ENCODE assay signal across 15 cellular contexts in the genomic region with DNA sequence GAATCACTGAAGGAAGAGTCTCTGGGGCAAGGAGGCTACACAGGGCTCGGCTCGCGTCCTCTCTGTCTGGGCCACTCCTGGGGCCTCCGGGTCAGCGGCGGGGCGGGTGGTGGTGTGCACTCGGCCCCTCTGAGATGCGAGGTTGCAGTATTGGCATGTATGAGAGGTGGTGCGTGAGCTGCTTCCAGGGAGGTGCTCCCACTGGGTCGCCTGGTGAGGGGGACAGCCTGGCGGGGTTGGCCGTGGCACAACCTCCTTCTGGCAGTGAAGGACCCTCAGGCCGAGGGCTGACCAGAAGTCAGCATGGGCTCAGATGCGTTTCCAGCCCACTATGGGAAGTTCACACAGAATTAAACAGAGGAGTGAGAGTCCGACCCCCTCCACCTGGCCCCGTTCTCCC. TPM values are rescaled to one million over a fixed set of nuclear protein-coding genes. Genes with fewer than 3 reads are reported as not detected.
DNase-seq lines count a peak whose midpoint lies in the region; ATAC-seq and TF ChIP-seq lines count a peak whose summit lies in the region.
"Had no signal": no experiment of that assay in that cellular context is flagged by ENCODE, and none has a peak within 500 bp of the region (broad histone marks: within the 10 kb centered on the region; RNA-seq: fewer than 3 reads in every experiment).

No MANE protein-coding gene starts in this region.

- H3K36me3 ChIP-seq in adrenal gland (replicated peaks in 1 of 2), result no peaks in the 10 kb centered on the region
- H3K36me3 ChIP-seq in right atrium auricular region, result no peaks in the 10 kb centered on the region
- no peaks in the 10 kb centered on the region for H3K36me3 ChIP-seq in gastrocnemius medialis
- H3K36me3 ChIP-seq in OCI-LY7 (ENCODE audit: insufficient read depth, low read length), result no peaks in the 10 kb centered on the region

- DNase-seq in Calu3 (no peak), adrenal gland (no peak), right atrium auricular region (ENCODE audit: low spot score) (no peak), gastrocnemius medialis (no peak), KG1 (lab: John Stamatoyannopoulos, UW) (no peak), OCI-LY7 (ENCODE audit: low spot score) (no peak)
- DNase-seq: activated CD4-positive, alpha-beta T cell treated with anti-CD3 and anti-CD28 coated beads for 48 hours; AML-193; caudate nucleus; DMS 273 treated with DMSO at 0.1 percent for 48 hours; NCI-H345; T-helper 2 cell had no signal

- H3K4me1 Mint-ChIP-seq in Calu3 (ENCODE audit: low read depth, unreplicated experiment), result peaks cover 30% of the 10 kb centered on the region

- 93 to 95% (median 94%) methylated on average over 12 to 17 of the region's 17 CpGs for WGBS in adrenal gland, 4 donors

- TF ChIP-seq POLR2A in adrenal gland (IDR thresholded peaks at IDR 0.05) (no peak), gastrocnemius medialis (IDR thresholded peaks at IDR 0.05) (no peak)

- BruUV-seq in Calu3 (replicated peaks; lab: Mats Ljungman, UMichigan), result no TSS peak
- BruUV-seq in OCI-LY7 (replicated peaks; lab: Mats Ljungman, UMichigan), result no TSS peak

- H3K27ac Mint-ChIP-seq in Calu3 (ENCODE audit: unreplicated experiment), result peak overlapping the region; percentile 41
- H3K27ac Mint-ChIP-seq: activated T-helper 2 cell treated with anti-CD3 and anti-CD28 coated beads, Interferon-gamma antibody, Interleukin-2, Interleukin-4, amounts not matched to agents 10 μg/mL and 5 μg/mL and 100 μg/mL, durations not matched to agents 14 hours and 24 hours and 36 hours had no signal

- H3K36me3 Mint-ChIP-seq in Calu3 (ENCODE audit: insufficient read depth, unreplicated experiment), result peaks cover 8% of the 10 kb centered on the region

- H4K20me1 ChIP-seq in OCI-LY7 (ENCODE audit: insufficient read depth, low read length), result no peaks in the 10 kb centered on the region

- H2AFZ ChIP-seq in OCI-LY7 (ENCODE audit: low read length), result no peak overlapping the region

- POLR2A ChIA-PET in OCI-LY7 (lab: Charles Lee), result no interaction called here

- H3K9me2 ChIP-seq in OCI-LY7 (ENCODE audit: insufficient read depth, low read length), result no peaks in the 10 kb centered on the region

- H3K4me1 ChIP-seq in adrenal gland (replicated peaks in 1 of 2), result peaks cover 28% of the 10 kb centered on the region in 2 donors
- H3K4me1 ChIP-seq in right atrium auricular region, result peaks cover 0 to 48% of the 10 kb centered on the region in 2 donors
- peaks cover 8 to 18% of the 10 kb centered on the region in 2 donors for H3K4me1 ChIP-seq in gastrocnemius medialis
- H3K4me1 ChIP-seq in OCI-LY7 (ENCODE audit: insufficient read depth, low read length, poor library complexity, severe bottlenecking), result no peaks in the 10 kb centered on the region

- no peak for TF ChIP-seq CTCF in Calu3 (IDR thresholded peaks at IDR 0.05; ENCODE audit: unreplicated experiment)
- TF ChIP-seq CTCF in adrenal gland (IDR thresholded peaks at IDR 0.05), result no peak
- TF ChIP-seq CTCF in right atrium auricular region (IDR thresholded peaks at IDR 0.05), result no peak
- no peak for TF ChIP-seq CTCF in gastrocnemius medialis (IDR thresholded peaks at IDR 0.05 in 4 of 5, conservative IDR thresholded peaks at IDR 0.05 in 1 of 5)
- TF ChIP-seq CTCF in OCI-LY7 (conservative IDR thresholded peaks at IDR 0.05; ENCODE audit: low read length), result no peak

- H3K79me2 ChIP-seq in OCI-LY7 (ENCODE audit: insufficient read depth, low read depth, low read length), result no peaks in the 10 kb centered on the region

- CTCF ChIA-PET in Calu3 (lab: Charles Lee) (no interaction called here), OCI-LY7 (lab: Charles Lee; ENCODE audit: unreplicated experiment) (no interaction called here)

- H3K9me3 Mint-ChIP-seq in Calu3 (ENCODE audit: low read depth, unreplicated experiment), result no peaks in the 10 kb centered on the region
- H3K9me3 Mint-ChIP-seq: activated T-helper 2 cell treated with anti-CD3 and anti-CD28 coated beads, Interferon-gamma antibody, Interleukin-2, Interleukin-4, amounts not matched to agents 10 μg/mL and 5 μg/mL and 100 μg/mL, durations not matched to agents 14 hours and 24 hours and 36 hours had no signal

- H3K27me3 Mint-ChIP-seq in Calu3 (ENCODE audit: unreplicated experiment), result no peaks in the 10 kb centered on the region

- no peak for ATAC-seq in gastrocnemius medialis
- ATAC-seq in HG03045 (IDR thresholded peaks at IDR 0.05; ENCODE audit: unreplicated experiment), result no peak
- ATAC-seq in HG03469 (IDR thresholded peaks at IDR 0.05; ENCODE audit: unreplicated experiment), result no peak

- H3K27ac ChIP-seq in adrenal gland, result peak overlapping the region in 3 of 5 donors; percentile 38 to 76 (median 75)
- peak overlapping the region; percentile 94 to 96 for H3K27ac ChIP-seq in right atrium auricular region
- H3K27ac ChIP-seq in gastrocnemius medialis, result peak overlapping the region; percentile 41 to 86 (median 71)
- H3K27ac ChIP-seq in OCI-LY7 (ENCODE audit: low read depth, low read length, poor library complexity, severe bottlenecking), result no peak overlapping the region

- H3K4me2 ChIP-seq in OCI-LY7 (ENCODE audit: low read length), result no peak overlapping the region

- no peak overlapping the region for H3K4me3 ChIP-seq in adrenal gland
- no peak overlapping the region for H3K4me3 ChIP-seq in right atrium auricular region
- H3K4me3 ChIP-seq in gastrocnemius medialis, result no peak overlapping the region
- no peak overlapping the region for H3K4me3 ChIP-seq in OCI-LY7 (ENCODE audit: low read depth, low read length, poor library complexity, severe bottlenecking)

- H3K27me3 ChIP-seq in adrenal gland (no peaks in the 10 kb centered on the region), right atrium auricular region (no peaks in the 10 kb centered on the region), gastrocnemius medialis (peaks cover 0 to 11% (median 5%) of the 10 kb centered on the region in 3 donors)

- intact Hi-C loops in Calu3 (cut with micrococcal nuclease; ENCODE audit: unreplicated experiment), result no loop called here
- intact Hi-C loops in adrenal gland (cut with DNase I), result no loop called here
- intact Hi-C loops in gastrocnemius medialis (cut with DNase I; ENCODE audit: low total_unique reads), result no loop called here
- intact Hi-C loops in OCI-LY7 (cut with micrococcal nuclease; ENCODE audit: unreplicated experiment), result no loop called here

- H3K9me3 ChIP-seq in adrenal gland (replicated peaks in 1 of 3) (no peaks in the 10 kb centered on the region), right atrium auricular region (no peaks in the 10 kb centered on the region), gastrocnemius medialis (no peaks in the 10 kb centered on the region), OCI-LY7 (ENCODE audit: low read length) (no peaks in the 10 kb centered on the region)

- H3K4me3 Mint-ChIP-seq in Calu3 (ENCODE audit: low read depth, unreplicated experiment), result no peak overlapping the region

- in situ Hi-C loops in gastrocnemius medialis (cut with MboI; ENCODE audit: low sequenced_read_pairs in 4 of 4), result no loop called here

RNA-seq across cellular contexts. Expression of gene COL18A1, which starts 38.5 kb away (rescaled TPM):
- total RNA-seq in Calu3 (2022) (54.5 and 82.9 TPM in 2 replicates), adrenal gland (100 to 1,000 TPM in 7 of 8 donors, 10 to 100 TPM in 1; 92.9 to 244 (median 141) TPM), right atrium auricular region (100 to 1,000 TPM; 117 to 134 TPM), gastrocnemius medialis (10 to 100 TPM; 16.4 to 42.2 (median 20.7) TPM), OCI-LY7 (2022) (0.18 and 0.23 TPM in 2 replicates)
- 100 to 1,000 TPM in 2 of 3 donors, 10 to 100 TPM in 1; 10.9 to 201 (median 163) TPM for polyA plus RNA-seq in adrenal gland
- total RNA-seq in OCI-LY7 (2014; rRNA removed; shearing (Covaris generic)), result 4.9 and 7.4 TPM in 2 replicates
